In genomic region chr20:5119143-5119434, GRCh38 we compare ENCODE assay signal across 8 cellular contexts. TPM values are rescaled to one million over a fixed set of nuclear protein-coding genes. Genes with fewer than 3 reads are reported as not detected.
DNase-seq lines count a peak whose midpoint lies in the region; ATAC-seq and TF ChIP-seq lines count a peak whose summit lies in the region.

No MANE protein-coding gene starts in this region.

- H3K27me3 Mint-ChIP-seq in HFFc6 (ENCODE audit: insufficient read depth) = peaks cover 3% of the 10 kb centered on the region; the same call in 1 of the 2 replicates
- no peaks in the 10 kb centered on the region for H3K27me3 Mint-ChIP-seq in activated CD8-positive, alpha-beta T cell treated with anti-CD3 and anti-CD28 coated beads, Interleukin-2, amount 10 ng/mL, durations not matched to agents 7 days and 5 days (ENCODE audit: low read depth)
- no peaks in the 10 kb centered on the region for H3K27me3 Mint-ChIP-seq in stimulated activated memory B cell treated with anti-CD40 and anti-IgM and Interleukin-4, amounts not matched to agents 10 μg/mL and 1 μg/mL and 100 μg/mL, for 72 hours

- no peaks in the 10 kb centered on the region for H3K9me3 ChIP-seq in iPS-15b (ENCODE audit: control insufficient read depth, insufficient read depth, low read length)

- peaks cover 47% of the 10 kb centered on the region for H3K4me1 Mint-ChIP-seq in HFFc6 (ENCODE audit: low read depth)
- peaks cover 72% of the 10 kb centered on the region for H3K4me1 Mint-ChIP-seq in activated CD8-positive, alpha-beta T cell treated with anti-CD3 and anti-CD28 coated beads, Interleukin-2, amount 10 ng/mL, durations not matched to agents 7 days and 5 days (ENCODE audit: low read depth)
- H3K4me1 Mint-ChIP-seq in stimulated activated memory B cell treated with anti-CD40 and anti-IgM and Interleukin-4, amounts not matched to agents 10 μg/mL and 1 μg/mL and 100 μg/mL, for 72 hours = peaks cover 17% of the 10 kb centered on the region

- no peak for TF ChIP-seq CTCF in HFFc6 (IDR thresholded peaks at IDR 0.05)

- no peaks in the 10 kb centered on the region for H3K4me1 ChIP-seq in iPS-15b (ENCODE audit: control insufficient read depth, insufficient read depth, low read length)

- no peak for DNase-seq in HFFc6
- no peak for DNase-seq in activated CD8-positive, alpha-beta T cell treated with anti-CD3 and anti-CD28 coated beads, Interleukin-2, amount 10 ng/mL, durations not matched to agents 7 days and 5 days
- DNase-seq in AG08396 (ENCODE audit: low spot score) = no peak
- no peak for DNase-seq in D341Med (ENCODE audit: low spot score)
- DNase-seq in NK-92 (lab: John Stamatoyannopoulos, UW; ENCODE audit: unreplicated experiment) = no peak
- no peak for DNase-seq in KG1 (lab: John Stamatoyannopoulos, UW)

- POLR2A ChIA-PET in activated CD8-positive, alpha-beta T cell treated with anti-CD3 and anti-CD28 coated beads, Interleukin-2, amount 10 ng/mL, durations not matched to agents 7 days and 5 days (lab: Charles Lee) = interaction anchor here (0.6 to 2.2 kb wide), 13 partner anchors 12 to 307 kb away, joined by 3 to 11 read pairs (median 4); no protein-coding TSS in a partner anchor

- H3K4me3 Mint-ChIP-seq in HFFc6 = peak overlapping the region; percentile 96
- H3K4me3 Mint-ChIP-seq in activated CD8-positive, alpha-beta T cell treated with anti-CD3 and anti-CD28 coated beads, Interleukin-2, amount 10 ng/mL, durations not matched to agents 7 days and 5 days = peak overlapping the region; percentile 91
- peak overlapping the region; percentile 93 for H3K4me3 Mint-ChIP-seq in stimulated activated memory B cell treated with anti-CD40 and anti-IgM and Interleukin-4, amounts not matched to agents 10 μg/mL and 1 μg/mL and 100 μg/mL, for 72 hours

- no peaks in the 10 kb centered on the region for H3K27me3 ChIP-seq in iPS-15b (ENCODE audit: control insufficient read depth, insufficient read depth, low read length)

- no peak for ATAC-seq in activated CD8-positive, alpha-beta T cell treated with anti-CD3 and anti-CD28 coated beads, Interleukin-2, amount 10 ng/mL, durations not matched to agents 7 days and 5 days
- ATAC-seq in stimulated activated memory B cell treated with anti-CD40 and anti-IgM and Interleukin-4, amounts not matched to agents 10 μg/mL and 1 μg/mL and 100 μg/mL, for 72 hours = no peak

- CTCF ChIA-PET in activated CD8-positive, alpha-beta T cell treated with anti-CD3 and anti-CD28 coated beads, Interleukin-2, amount 10 ng/mL, durations not matched to agents 7 days and 5 days (lab: Charles Lee) = interaction anchor here (1.0 to 2.0 kb wide), 4 partner anchors 18 to 163 kb away, joined by 3 to 29 read pairs (median 6); no protein-coding TSS in a partner anchor

- H3K4me3 ChIP-seq in iPS-15b (ENCODE audit: low read depth, low read length) = peak overlapping the region; percentile 100

- H3K27ac Mint-ChIP-seq in HFFc6 = peak overlapping the region; percentile 75
- peak overlapping the region; percentile 97 for H3K27ac Mint-ChIP-seq in activated CD8-positive, alpha-beta T cell treated with anti-CD3 and anti-CD28 coated beads, Interleukin-2, amount 10 ng/mL, durations not matched to agents 7 days and 5 days
- peak overlapping the region; percentile 87 for H3K27ac Mint-ChIP-seq in stimulated activated memory B cell treated with anti-CD40 and anti-IgM and Interleukin-4, amounts not matched to agents 10 μg/mL and 1 μg/mL and 100 μg/mL, for 72 hours

- no peaks in the 10 kb centered on the region for H3K9me3 Mint-ChIP-seq in HFFc6
- no peaks in the 10 kb centered on the region for H3K9me3 Mint-ChIP-seq in activated CD8-positive, alpha-beta T cell treated with anti-CD3 and anti-CD28 coated beads, Interleukin-2, amount 10 ng/mL, durations not matched to agents 7 days and 5 days (ENCODE audit: insufficient read depth)
- H3K9me3 Mint-ChIP-seq in stimulated activated memory B cell treated with anti-CD40 and anti-IgM and Interleukin-4, amounts not matched to agents 10 μg/mL and 1 μg/mL and 100 μg/mL, for 72 hours = no peaks in the 10 kb centered on the region

- peak overlapping the region; percentile 100 for H3K9ac ChIP-seq in iPS-15b (ENCODE audit: low read depth, low read length)

- H3K36me3 ChIP-seq in iPS-15b (ENCODE audit: control insufficient read depth, insufficient read depth, low read length) = peaks cover 24% of the 10 kb centered on the region

- peaks cover 33% of the 10 kb centered on the region for H3K36me3 Mint-ChIP-seq in HFFc6 (ENCODE audit: low read depth)
- peaks cover 61% of the 10 kb centered on the region for H3K36me3 Mint-ChIP-seq in activated CD8-positive, alpha-beta T cell treated with anti-CD3 and anti-CD28 coated beads, Interleukin-2, amount 10 ng/mL, durations not matched to agents 7 days and 5 days (ENCODE audit: low read depth)
- H3K36me3 Mint-ChIP-seq in stimulated activated memory B cell treated with anti-CD40 and anti-IgM and Interleukin-4, amounts not matched to agents 10 μg/mL and 1 μg/mL and 100 μg/mL, for 72 hours = peaks cover 26% of the 10 kb centered on the region

RNA-seq across cellular contexts. Expression of gene PCNA, which starts 0.7 kb away (rescaled TPM):
- 100 to 1,000 TPM; 104 to 172 (median 152) TPM for total RNA-seq in HFFc6 (2021; fragmentation: NEBNext Ultra II Directional; extraction: Animal tissue kit (Norgen Biotek cat#: 25700))
- 100 to 1,000 TPM; 607 to 613 TPM for total RNA-seq in activated CD8-positive, alpha-beta T cell treated with anti-CD3 and anti-CD28 coated beads, Interleukin-2, amount 10 ng/mL, durations not matched to agents 7 days and 5 days

RNA-seq across cellular contexts. Expression of gene TMEM230, which starts 6.2 kb away (rescaled TPM):
- 100 to 1,000 TPM; 129 to 151 (median 144) TPM for total RNA-seq in HFFc6 (2021; fragmentation: NEBNext Ultra II Directional; extraction: Animal tissue kit (Norgen Biotek cat#: 25700))
- 10 to 100 TPM; 76.7 to 77.9 TPM for total RNA-seq in activated CD8-positive, alpha-beta T cell treated with anti-CD3 and anti-CD28 coated beads, Interleukin-2, amount 10 ng/mL, durations not matched to agents 7 days and 5 days

RNA-seq across cellular contexts. Expression of gene CDS2, which starts 7.7 kb away (rescaled TPM):
- 10 to 100 TPM; 36.6 to 42.5 (median 39.2) TPM for total RNA-seq in HFFc6 (2021; fragmentation: NEBNext Ultra II Directional; extraction: Animal tissue kit (Norgen Biotek cat#: 25700))
- 10 to 100 TPM; 56.2 to 58.3 TPM for total RNA-seq in activated CD8-positive, alpha-beta T cell treated with anti-CD3 and anti-CD28 coated beads, Interleukin-2, amount 10 ng/mL, durations not matched to agents 7 days and 5 days
